1 cellular context compared by ENCODE assay signal in the genomic region with DNA sequence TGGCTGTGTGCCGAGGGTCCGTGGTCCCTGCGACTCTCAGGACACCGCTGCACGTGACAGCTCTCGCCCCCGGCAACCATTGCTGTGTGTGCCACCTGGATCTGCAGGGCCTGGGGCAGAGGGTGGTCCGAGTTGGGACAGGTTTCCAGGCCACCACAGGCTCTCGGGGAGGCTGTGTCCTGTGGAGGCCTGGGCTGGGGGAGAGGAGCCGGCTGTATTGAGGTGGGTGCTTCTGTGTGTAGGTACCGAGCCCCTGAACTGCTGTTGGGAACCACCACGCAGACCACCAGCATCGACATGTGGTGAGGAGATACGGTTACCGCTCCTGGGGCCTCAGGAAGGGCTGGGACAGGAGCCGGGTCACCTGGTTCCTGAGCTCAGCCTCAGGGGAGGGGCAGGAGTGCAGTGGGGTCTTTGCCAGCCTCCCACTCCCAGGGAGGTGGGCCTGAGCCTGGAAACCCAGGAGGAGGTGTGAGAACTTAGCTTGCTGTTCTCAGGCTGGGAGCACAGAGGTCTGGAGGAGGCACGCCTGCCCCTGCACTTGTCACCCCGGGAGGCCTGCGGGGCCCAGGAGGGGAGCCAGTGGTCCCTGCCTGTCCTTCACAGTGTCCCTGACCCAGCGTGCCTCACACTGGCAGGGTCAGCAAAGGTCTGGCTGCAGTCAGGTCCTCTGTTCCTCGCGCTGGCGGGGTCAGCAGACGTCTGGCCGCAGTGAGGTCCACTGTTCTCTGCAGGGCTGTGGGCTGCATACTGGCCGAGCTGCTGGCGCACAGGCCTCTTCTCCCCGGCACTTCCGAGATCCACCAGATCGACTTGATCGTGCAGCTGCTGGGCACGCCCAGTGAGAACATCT.
A peak's percentile ranks its signal among the peaks of the same experiment; 100 is the strongest.
TF ChIP-seq lines count a peak whose summit lies in the region.

No MANE protein-coding gene starts in this region.

TF ChIP-seq in HepG2, 621 proteins besides CTCF, POLR2A, EP300 and RAD21 (continued from another document):
- TF ChIP-seq, protein P1, sequence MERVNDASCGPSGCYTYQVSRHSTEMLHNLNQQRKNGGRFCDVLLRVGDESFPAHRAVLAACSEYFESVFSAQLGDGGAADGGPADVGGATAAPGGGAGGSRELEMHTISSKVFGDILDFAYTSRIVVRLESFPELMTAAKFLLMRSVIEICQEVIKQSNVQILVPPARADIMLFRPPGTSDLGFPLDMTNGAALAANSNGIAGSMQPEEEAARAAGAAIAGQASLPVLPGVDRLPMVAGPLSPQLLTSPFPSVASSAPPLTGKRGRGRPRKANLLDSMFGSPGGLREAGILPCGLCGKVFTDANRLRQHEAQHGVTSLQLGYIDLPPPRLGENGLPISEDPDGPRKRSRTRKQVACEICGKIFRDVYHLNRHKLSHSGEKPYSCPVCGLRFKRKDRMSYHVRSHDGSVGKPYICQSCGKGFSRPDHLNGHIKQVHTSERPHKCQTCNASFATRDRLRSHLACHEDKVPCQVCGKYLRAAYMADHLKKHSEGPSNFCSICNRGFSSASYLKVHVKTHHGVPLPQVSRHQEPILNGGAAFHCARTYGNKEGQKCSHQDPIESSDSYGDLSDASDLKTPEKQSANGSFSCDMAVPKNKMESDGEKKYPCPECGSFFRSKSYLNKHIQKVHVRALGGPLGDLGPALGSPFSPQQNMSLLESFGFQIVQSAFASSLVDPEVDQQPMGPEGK (CRISPR knock-in tag; IDR thresholded peaks at IDR 0.05): peak; percentile 73
- TF ChIP-seq ZNF296 (CRISPR knock-in tag; conservative IDR thresholded peaks at IDR 0.05) (peak; percentile 95), CAMTA2 (CRISPR knock-in tag; IDR thresholded peaks at IDR 0.05; ENCODE audit: borderline replicate concordance) (no peak)
- TF ChIP-seq, protein P2, sequence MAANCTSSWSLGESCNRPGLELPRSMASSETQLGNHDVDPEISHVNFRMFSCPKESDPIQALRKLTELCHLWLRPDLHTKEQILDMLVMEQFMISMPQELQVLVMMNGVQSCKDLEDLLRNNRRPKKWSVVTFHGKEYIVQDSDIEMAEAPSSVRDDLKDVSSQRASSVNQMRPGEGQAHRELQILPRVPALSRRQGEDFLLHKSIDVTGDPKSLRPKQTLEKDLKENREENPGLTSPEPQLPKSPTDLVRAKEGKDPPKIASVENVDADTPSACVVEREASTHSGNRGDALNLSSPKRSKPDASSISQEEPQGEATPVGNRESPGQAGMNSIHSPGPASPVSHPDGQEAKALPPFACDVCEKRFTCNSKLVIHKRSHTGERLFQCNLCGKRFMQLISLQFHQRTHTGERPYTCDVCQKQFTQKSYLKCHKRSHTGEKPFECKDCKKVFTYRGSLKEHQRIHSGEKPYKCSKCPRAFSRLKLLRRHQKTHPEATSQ (CRISPR knock-in tag; IDR thresholded peaks at IDR 0.05; ENCODE audit: borderline replicate concordance): no peak
